ENCODE assay signal across 1 cellular context in genomic region chr4:84964995-84965557, GRCh38.
TF ChIP-seq lines count a peak whose summit lies in the region.

No MANE protein-coding gene starts in this region.

TF ChIP-seq in HCT116, 20 proteins besides CTCF, POLR2A, EP300 and RAD21 (continued from another document):
- TF ChIP-seq REST (IDR thresholded peaks at IDR 0.05; ENCODE audit: low read depth) (no peak), JUND (IDR thresholded peaks at IDR 0.05) (no peak), POLR2AphosphoS5 (IDR thresholded peaks at IDR 0.05; ENCODE audit: low read depth, low read length) (no peak), EGR1 (IDR thresholded peaks at IDR 0.05; ENCODE audit: low read depth) (no peak), ZFX (IDR thresholded peaks at IDR 0.05) (no peak), EZH2phosphoT487 (IDR thresholded peaks at IDR 0.05; ENCODE audit: borderline replicate concordance) (no peak), SIN3A (IDR thresholded peaks at IDR 0.05; ENCODE audit: low read depth) (no peak)
TF ChIP-seq in HCT116: peak in this region for 0.
